29 cellular contexts compared by ENCODE assay signal in genomic region chr9:127033059-127033458, GRCh38.
"Had no signal": no experiment of that assay in that cellular context is flagged by ENCODE, and none has a peak within 500 bp of the region (broad histone marks: within the 10 kb centered on the region; RNA-seq: fewer than 3 reads in every experiment).

No MANE protein-coding gene starts in this region.

- H3K36me3 ChIP-seq: adrenal gland, cardiac muscle cell, esophagus muscularis mucosa had no signal

- ATAC-seq: activated CD4-positive, alpha-beta T cell treated with anti-CD3 and anti-CD28 coated beads for 36 hours; activated CD8-positive, alpha-beta memory T cell treated with anti-CD3 and anti-CD28 coated beads, Interleukin-2, amount 10 ng/mL, durations not matched to agents 7 days and 5 days; activated CD8-positive, alpha-beta T cell treated with anti-CD3 and anti-CD28 coated beads, Interleukin-2, amount 10 ng/mL, durations not matched to agents 7 days and 5 days; activated naive CD8-positive, alpha-beta T cell treated with anti-CD3 and anti-CD28 coated beads, Interleukin-2, amount 50 U/mL, for 24 hours; body of pancreas; foreskin keratinocyte; gastroesophageal sphincter; T-cell had no signal

- DNase-seq: activated CD4-positive, alpha-beta memory T cell treated with anti-CD3 and anti-CD28 coated beads for 36 hours; activated CD4-positive, alpha-beta T cell treated with anti-CD3 and anti-CD28 coated beads for 36 hours; activated CD4-positive, alpha-beta T cell treated with anti-CD3 and anti-CD28 coated beads, Interleukin-2, amount 10 ng/mL, durations not matched to agents 24 days and 14 days; activated CD4-positive, CD25-positive, alpha-beta regulatory T cell; activated CD4-positive, CD25-positive, alpha-beta regulatory T cell treated with anti-CD3 and anti-CD28 coated beads, Interleukin-2, amount 50 U/mL, for 72 hours; activated CD8-positive, alpha-beta memory T cell treated with anti-CD3 and anti-CD28 coated beads, Interleukin-2, amount 10 ng/mL, durations not matched to agents 7 days and 5 days; activated CD8-positive, alpha-beta memory T cell treated with anti-CD3 and anti-CD28 coated beads, Interleukin-2, amount 50 U/mL, for 4 hours; activated CD8-positive, alpha-beta T cell treated with anti-CD3 and anti-CD28 coated beads, Interleukin-2, amount 10 ng/mL, durations not matched to agents 7 days and 5 days; activated effector memory CD4-positive, alpha-beta T cell treated with anti-CD3 and anti-CD28 coated beads, Interleukin-2, amount 50 U/mL, for 16 hours; activated naive CD4-positive, alpha-beta T cell treated with anti-CD3 and anti-CD28 coated beads for 36 hours; activated naive CD8-positive, alpha-beta T cell treated with anti-CD3 and anti-CD28 coated beads for 36 hours; activated naive CD8-positive, alpha-beta T cell treated with anti-CD3 and anti-CD28 coated beads, Interleukin-2, amount 50 U/mL, for 24 hours; activated T-cell treated with anti-CD3 and anti-CD28 coated beads, Interleukin-2, amount 50 U/mL, for 1 hour; activated T-cell treated with anti-CD3 and anti-CD28 coated beads, Interleukin-2, amount 50 U/mL, for 48 hours; adrenal gland; amygdala; aorta; body of pancreas; dorsolateral prefrontal cortex; effector memory CD4-positive, alpha-beta T cell; erythroblast; foreskin keratinocyte; SW 1271; T-cell; T1000 had no signal

- H3K9me3 ChIP-seq: adrenal gland, body of pancreas, esophagus muscularis mucosa, gastroesophageal sphincter had no signal

- H3K27me3 ChIP-seq: adrenal gland, body of pancreas, cardiac muscle cell, dorsolateral prefrontal cortex, esophagus muscularis mucosa, foreskin keratinocyte, gastroesophageal sphincter had no signal

- H3K4me3 ChIP-seq: adrenal gland, body of pancreas, cardiac muscle cell, coronary artery, dorsolateral prefrontal cortex, esophagus muscularis mucosa, gastroesophageal sphincter had no signal

- H3K4me1 ChIP-seq: adrenal gland, body of pancreas, foreskin keratinocyte had no signal

- H3K27ac ChIP-seq: adrenal gland, body of pancreas, cardiac muscle cell, coronary artery, esophagus muscularis mucosa, foreskin keratinocyte, gastroesophageal sphincter had no signal
